In the genomic region with DNA sequence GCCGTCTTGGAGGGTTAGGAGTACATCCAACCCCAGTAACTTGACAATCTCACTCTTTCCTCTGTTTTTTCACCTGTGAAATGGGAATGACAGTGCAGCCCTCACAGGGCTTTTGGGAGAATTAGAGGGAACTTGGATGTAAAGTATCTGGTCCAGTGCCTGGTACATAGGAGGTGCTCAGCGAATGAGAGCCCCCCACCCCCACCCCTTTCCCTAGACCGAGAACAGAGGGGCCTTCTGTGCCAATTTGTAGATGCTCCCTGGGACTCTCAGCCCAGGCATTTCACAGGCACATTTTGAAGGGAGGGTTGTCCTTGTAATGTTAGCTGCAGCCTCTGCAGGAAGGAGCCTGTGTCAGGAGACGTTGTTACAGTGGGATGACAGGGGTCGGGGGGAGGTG, we compare ENCODE assay signal across 1 cellular context.
A peak's percentile ranks its signal among the peaks of the same experiment; 100 is the strongest.
TF ChIP-seq lines count a peak whose summit lies in the region.

No MANE protein-coding gene starts in this region.

TF ChIP-seq in K562, 482 proteins besides CTCF, POLR2A, EP300 and RAD21:
- TF ChIP-seq RBM25 (IDR thresholded peaks at IDR 0.05; ENCODE audit: low read depth, low read length, severe bottlenecking) (peak; percentile 21), DIDO1 (tag; IDR thresholded peaks at IDR 0.05; ENCODE audit: low read depth) (no peak)
